ENCODE assay signal across 15 cellular contexts in the genomic region with DNA sequence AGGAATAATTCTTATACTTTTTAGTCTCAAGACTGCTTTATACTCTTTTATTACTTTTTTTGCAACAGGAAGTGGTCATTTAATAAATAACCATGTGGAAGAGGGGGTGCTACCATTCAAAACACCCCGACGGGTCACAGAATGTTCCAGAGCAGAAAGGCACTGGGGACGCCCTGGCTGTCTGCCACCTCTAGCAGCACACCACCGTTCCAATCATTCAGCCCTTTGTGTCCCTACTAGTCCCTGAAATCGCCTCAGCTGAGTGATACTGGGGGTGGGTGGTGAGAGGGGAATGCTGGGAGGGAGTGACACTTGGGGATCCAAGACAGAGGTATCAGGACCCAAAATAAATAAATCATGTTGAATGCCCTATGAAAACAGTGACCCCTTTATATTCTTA. TPM values are rescaled to one million over a fixed set of nuclear protein-coding genes. Genes with fewer than 3 reads are reported as not detected.
DNase-seq lines count a peak whose midpoint lies in the region; ATAC-seq lines count a peak whose summit lies in the region.
"Had no signal": no experiment of that assay in that cellular context is flagged by ENCODE, and none has a peak within 500 bp of the region (broad histone marks: within the 10 kb centered on the region; RNA-seq: fewer than 3 reads in every experiment).

No MANE protein-coding gene starts in this region.

- DNase-seq in NCI-H2029 treated with DMSO at 0.1 percent for 48 hours (lab: John Stamatoyannopoulos, UW) (peak; percentile 26), NCI-H2029 (lab: John Stamatoyannopoulos, UW) (no peak), NCI-H2171 (lab: John Stamatoyannopoulos, UW) (peak; percentile 8), left cardiac atrium (peak; percentile 28), putamen (ENCODE audit: low spot score) (peak; percentile 32), CD1c-positive myeloid dendritic cell (ENCODE audit: extremely low spot score) (no peak)
- no peak for DNase-seq in activated CD4-positive, alpha-beta T cell treated with anti-CD3 and anti-CD28 coated beads, Interleukin-2, amount 50 U/mL, for 48 hours
- DNase-seq: activated CD4-positive, CD25-positive, alpha-beta regulatory T cell; CD4-positive, CD25-positive, alpha-beta regulatory T cell; EL; NCI-H1436; NCI-H82; RPMI8226; stimulated activated CD4-positive, alpha-beta T cell treated with anti-CD3 and anti-CD28 coated beads, Interleukin-4, amount 100 ng/mL, for 24 hours had no signal

- ATAC-seq in left cardiac atrium (peak; percentile 56 to 57), HG02798 (IDR thresholded peaks at IDR 0.05; ENCODE audit: poor library complexity, unreplicated experiment) (no peak)

- intact Hi-C loops in left cardiac atrium (cut with DNase I), result no loop called here

RNA-seq across cellular contexts. Expression of a gene that starts 52.4 kb away (rescaled TPM):
- 10 to 100 TPM; 21.3 to 27.0 TPM for total RNA-seq in left cardiac atrium

Comparison
In these comparisons a context has a peak if more than half of its experiments do, and no peak if none do; other contexts are left out.
1. DNase-seq: peak in NCI-H2029 treated with DMSO at 0.1 percent for 48 hours (single experiment), NCI-H2171 (single experiment), left cardiac atrium (single experiment) and putamen (single experiment); none in NCI-H2029 (single experiment), activated CD4-positive, alpha-beta T cell treated with anti-CD3 and anti-CD28 coated beads, Interleukin-2, amount 50 U/mL, for 48 hours (0 of 2) and CD1c-positive myeloid dendritic cell (single experiment).